Comparison of ENCODE assay signal across 16 cellular contexts in the genomic region with DNA sequence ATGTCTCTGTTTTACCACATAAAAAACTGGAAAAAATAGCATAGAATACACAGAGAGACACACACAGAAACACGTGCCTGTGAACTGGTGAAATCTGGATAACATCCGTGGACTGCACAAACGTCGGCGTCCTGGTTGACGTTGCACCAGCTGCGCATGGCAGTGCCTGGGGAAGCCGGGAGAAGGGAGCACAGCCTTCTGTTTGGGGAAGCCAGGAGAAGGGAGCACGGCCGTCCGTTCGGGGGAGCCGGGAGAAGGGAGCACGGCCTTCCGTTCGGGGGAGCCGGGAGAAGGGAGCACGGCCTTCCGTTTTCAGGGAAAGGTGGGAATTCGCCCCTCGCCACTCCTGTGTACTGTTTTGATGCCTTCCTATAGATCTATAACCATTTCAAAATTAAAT.
DNase-seq lines count a peak whose midpoint lies in the region; ATAC-seq and TF ChIP-seq lines count a peak whose summit lies in the region.
"Had no signal": no experiment of that assay in that cellular context is flagged by ENCODE, and none has a peak within 500 bp of the region (broad histone marks: within the 10 kb centered on the region; RNA-seq: fewer than 3 reads in every experiment).

No MANE protein-coding gene starts in this region.

- peak overlapping the region; percentile 72 for H3K27ac Mint-ChIP-seq in activated naive CD4-positive, alpha-beta T cell treated with anti-CD3 and anti-CD28 coated beads, Interleukin-2, amount 50 U/mL, for 24 hours
- peak overlapping the region; percentile 44 to 81 for H3K27ac Mint-ChIP-seq in natural killer cell treated with Interleukin-12 subunit alpha and Interleukin-12 subunit beta and Interleukin-15 and Interleukin-18, amount 100 ng/mL, for 72 hours

- DNase-seq in activated naive CD4-positive, alpha-beta T cell treated with anti-CD3 and anti-CD28 coated beads, Interleukin-2, amount 50 U/mL, for 16 hours = no peak
- DNase-seq in dorsolateral prefrontal cortex = peak in 1 of 10 donors; percentile 49
- DNase-seq in natural killer cell treated with Interleukin-12 subunit alpha and Interleukin-12 subunit beta and Interleukin-15 and Interleukin-18, amount 100 ng/mL, for 72 hours (ENCODE audit: low spot score) = no peak
- DNase-seq in vagina (ENCODE audit: extremely low spot score in 2 of 2) = no peak
- DNase-seq in AG08396 (ENCODE audit: low spot score) = no peak
- DNase-seq in OCI-M2 (lab: John Stamatoyannopoulos, UW; ENCODE audit: unreplicated experiment) = no peak
- DNase-seq: HCEC 1CT, IMR-90, Kasumi-1, NCI-H187 treated with DMSO at 0.1 percent for 48 hours, NCI-H446, NCI-H82, Peyer's patch had no signal

- H3K27me3 Mint-ChIP-seq in activated naive CD4-positive, alpha-beta T cell treated with anti-CD3 and anti-CD28 coated beads, Interleukin-2, amount 50 U/mL, for 24 hours = no peaks in the 10 kb centered on the region
- H3K27me3 Mint-ChIP-seq in natural killer cell treated with Interleukin-12 subunit alpha and Interleukin-12 subunit beta and Interleukin-15 and Interleukin-18, amount 100 ng/mL, for 72 hours = no peaks in the 10 kb centered on the region

- TF ChIP-seq CTCF in dorsolateral prefrontal cortex (IDR thresholded peaks at IDR 0.05 in 54 of 56, conservative IDR thresholded peaks at IDR 0.05 in 2 of 56; ENCODE audit: low read depth in 1 of 56, partially characterized antibody in 56 of 56) (no peak), vagina (IDR thresholded peaks at IDR 0.05) (no peak)

- H3K4me3 Mint-ChIP-seq in activated naive CD4-positive, alpha-beta T cell treated with anti-CD3 and anti-CD28 coated beads, Interleukin-2, amount 50 U/mL, for 24 hours = no peak overlapping the region
- H3K4me3 Mint-ChIP-seq in natural killer cell treated with Interleukin-12 subunit alpha and Interleukin-12 subunit beta and Interleukin-15 and Interleukin-18, amount 100 ng/mL, for 72 hours = no peak overlapping the region
- H3K4me3 Mint-ChIP-seq: CD14-positive monocyte had no signal

- H3K4me1 ChIP-seq in vagina = peaks cover 58% of the 10 kb centered on the region

- H3K27me3 ChIP-seq in dorsolateral prefrontal cortex = no peaks in the 10 kb centered on the region
- H3K27me3 ChIP-seq in vagina = no peaks in the 10 kb centered on the region
- H3K27me3 ChIP-seq: Peyer's patch had no signal

- H3K4me3 ChIP-seq in dorsolateral prefrontal cortex = peak overlapping the region in 15 of 59 donors; percentile 7 to 67 (median 49)
- H3K4me3 ChIP-seq in vagina = no peak overlapping the region
- H3K4me3 ChIP-seq: Peyer's patch had no signal

- H3K36me3 ChIP-seq in vagina = no peaks in the 10 kb centered on the region
- H3K36me3 ChIP-seq: Peyer's patch had no signal

- H3K4me1 Mint-ChIP-seq in activated naive CD4-positive, alpha-beta T cell treated with anti-CD3 and anti-CD28 coated beads, Interleukin-2, amount 50 U/mL, for 24 hours = peaks cover 20% of the 10 kb centered on the region
- H3K4me1 Mint-ChIP-seq in natural killer cell treated with Interleukin-12 subunit alpha and Interleukin-12 subunit beta and Interleukin-15 and Interleukin-18, amount 100 ng/mL, for 72 hours (ENCODE audit: low read depth in 2 of 2) = peaks cover 16 to 21% of the 10 kb centered on the region in 2 donors

- H3K9me3 Mint-ChIP-seq in activated naive CD4-positive, alpha-beta T cell treated with anti-CD3 and anti-CD28 coated beads, Interleukin-2, amount 50 U/mL, for 24 hours = no peaks in the 10 kb centered on the region
- no peaks in the 10 kb centered on the region for H3K9me3 Mint-ChIP-seq in natural killer cell treated with Interleukin-12 subunit alpha and Interleukin-12 subunit beta and Interleukin-15 and Interleukin-18, amount 100 ng/mL, for 72 hours

- H3K9me3 ChIP-seq in vagina = no peaks in the 10 kb centered on the region
- H3K9me3 ChIP-seq: Peyer's patch had no signal

- TF ChIP-seq POLR2A in vagina (IDR thresholded peaks at IDR 0.05) = no peak

- H3K27ac ChIP-seq in dorsolateral prefrontal cortex (peak overlapping the region in 50 of 59 donors; percentile 19 to 97 (median 92)), vagina (peak overlapping the region; percentile 28)

- peaks cover 5% of the 10 kb centered on the region for H3K36me3 Mint-ChIP-seq in activated naive CD4-positive, alpha-beta T cell treated with anti-CD3 and anti-CD28 coated beads, Interleukin-2, amount 50 U/mL, for 24 hours
- peaks cover 4% of the 10 kb centered on the region for H3K36me3 Mint-ChIP-seq in natural killer cell treated with Interleukin-12 subunit alpha and Interleukin-12 subunit beta and Interleukin-15 and Interleukin-18, amount 100 ng/mL, for 72 hours

- intact Hi-C loops in dorsolateral prefrontal cortex (cut with DNase I) = loop anchor here (5.0 kb wide), 1 partner anchor 95 kb away; the partner anchor contains the start of gene RASA3 (in 2 of the 2)
- intact Hi-C loops in vagina (cut with DNase I) = no loop called here

- ATAC-seq in natural killer cell treated with Interleukin-12 subunit alpha and Interleukin-12 subunit beta and Interleukin-15 and Interleukin-18, amount 100 ng/mL, for 72 hours = no peak
- ATAC-seq in HG02870 (IDR thresholded peaks at IDR 0.05; ENCODE audit: unreplicated experiment) = no peak
